ENCODE assay signal across 20 cellular contexts in genomic region chr6:151870375-151870774, GRCh38.
"Had no signal": no experiment of that assay in that cellular context is flagged by ENCODE, and none has a peak within 500 bp of the region (broad histone marks: within the 10 kb centered on the region; RNA-seq: fewer than 3 reads in every experiment).

No MANE protein-coding gene starts in this region.

- H3K4me1 ChIP-seq: lower lobe of right lung, neural progenitor cell, parathyroid adenoma, right atrium auricular region, sigmoid colon, spleen, testis, upper lobe of left lung had no signal

- H3K9ac ChIP-seq: neural progenitor cell, parathyroid adenoma had no signal

- H3K27ac ChIP-seq: dorsolateral prefrontal cortex, lower lobe of right lung, neural progenitor cell, parathyroid adenoma, right atrium auricular region, sigmoid colon, spleen, testis, tibial nerve, upper lobe of left lung had no signal

- H3K4me2 ChIP-seq: neural progenitor cell had no signal

- ATAC-seq: lower lobe of right lung; natural killer cell treated with Interleukin-12 subunit alpha and Interleukin-12 subunit beta and Interleukin-15 and Interleukin-18, amount 100 ng/mL, for 72 hours; stimulated activated memory B cell treated with anti-CD40 and anti-IgM and Interleukin-4, amounts not matched to agents 10 μg/mL and 1 μg/mL and 100 μg/mL, for 72 hours; stimulated activated naive CD8-positive, alpha-beta T cell treated with anti-CD3 and anti-CD28 coated beads, Interleukin-15, Interleukin-2, amounts not matched to agents 100 U/mL and 50 U/mL, for 24 hours had no signal

- H3K79me2 ChIP-seq: parathyroid adenoma had no signal

- H2AFZ ChIP-seq: neural progenitor cell, parathyroid adenoma had no signal

- H3K4me3 ChIP-seq: dorsolateral prefrontal cortex, lower lobe of right lung, neural progenitor cell, right atrium auricular region, sigmoid colon, skin epidermis, spleen, testis, tibial nerve, upper lobe of left lung had no signal

- H3K9me3 ChIP-seq: lower lobe of right lung, right atrium auricular region, sigmoid colon, testis, upper lobe of left lung had no signal

- DNase-seq: dorsolateral prefrontal cortex; effector CD4-positive, alpha-beta T cell; hypothalamus; left ventricle myocardium superior; lower lobe of right lung; naive B cell; sigmoid colon; spleen; stimulated activated CD4-positive, alpha-beta T cell treated with anti-CD3 and anti-CD28 coated beads, Interleukin-4, amount 100 ng/mL, for 4 hours; stimulated activated naive CD8-positive, alpha-beta T cell treated with anti-CD3 and anti-CD28 coated beads, Interleukin-15, Interleukin-2, amounts not matched to agents 100 U/mL and 50 U/mL, for 24 hours; substantia nigra; testis; upper lobe of left lung had no signal

- H3K36me3 ChIP-seq: lower lobe of right lung, neural progenitor cell, right atrium auricular region, sigmoid colon, spleen, tibial nerve, upper lobe of left lung had no signal

- H3K27me3 ChIP-seq: neural progenitor cell, right atrium auricular region, sigmoid colon, spleen, testis, tibial nerve, upper lobe of left lung had no signal
